In the genomic region with DNA sequence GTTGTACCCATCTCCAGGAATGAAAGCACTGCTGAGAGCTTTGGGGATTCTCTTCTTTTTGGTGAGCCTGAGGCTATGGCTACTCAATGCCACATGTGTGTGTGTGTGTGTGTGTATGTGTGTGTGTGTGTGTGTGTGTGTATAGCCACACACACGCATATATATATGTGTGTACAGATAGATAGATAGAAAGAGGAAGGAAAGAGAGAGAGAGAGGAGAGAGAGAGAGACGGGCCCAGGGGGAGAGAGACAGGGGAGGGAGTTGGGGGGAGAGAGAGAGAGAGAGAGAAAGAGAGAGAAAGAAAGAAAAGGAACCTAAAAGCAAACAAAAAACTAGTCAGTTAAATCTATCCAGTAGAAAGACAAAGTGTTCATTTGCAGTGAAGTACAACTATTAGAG, we compare ENCODE assay signal across 31 cellular contexts. TPM values are rescaled to one million over a fixed set of nuclear protein-coding genes. Genes with fewer than 3 reads are reported as not detected.
"Had no signal": no experiment of that assay in that cellular context is flagged by ENCODE, and none has a peak within 500 bp of the region (broad histone marks: within the 10 kb centered on the region; RNA-seq: fewer than 3 reads in every experiment).

No MANE protein-coding gene starts in this region.

- H3K4me1 ChIP-seq: Peyer's patch had no signal

- DNase-seq: activated CD4-positive, alpha-beta memory T cell treated with anti-CD3 and anti-CD28 coated beads, Interleukin-2, amount 10 ng/mL, durations not matched to agents 7 days and 5 days; activated CD4-positive, alpha-beta T cell treated with anti-CD3 and anti-CD28 coated beads for 36 hours; activated CD4-positive, alpha-beta T cell treated with anti-CD3 and anti-CD28 coated beads, Interleukin-2, amount 50 U/mL, for 1 hour; activated CD4-positive, CD25-positive, alpha-beta regulatory T cell; activated gamma-delta T cell; activated naive CD4-positive, alpha-beta T cell treated with anti-CD3 and anti-CD28 coated beads for 36 hours; activated T-cell treated with anti-CD3 and anti-CD28 coated beads for 4 hours; activated T-cell treated with anti-CD3 and anti-CD28 coated beads, Interleukin-2, amount 50 U/mL, for 48 hours; amygdala; brain microvascular endothelial cell; cerebellar nuclear complex; MG63; NCI-H1105; NCI-H1436; NCI-H1694 treated with DMSO at 0.1 percent for 48 hours; NCI-H2029 treated with DMSO at 0.1 percent for 48 hours; NCI-H345; NCI-H510A; NCI-H526 treated with DMSO at 0.1 percent for 48 hours; NK-92 treated with Interleukin-12 subunit alpha and Interleukin-12 subunit beta, amount 100 ng/mL, for 24 hours; SHP77; T-helper 17 cell; T-helper 9 cell had no signal

- H3K27me3 ChIP-seq: brain microvascular endothelial cell, MG63, Peyer's patch, SJSA1 had no signal

- H3K9me3 ChIP-seq: MG63, Peyer's patch, SJSA1 had no signal

- ATAC-seq: activated CD4-positive, alpha-beta T cell treated with anti-CD3 and anti-CD28 coated beads for 36 hours; activated T-helper 17 cell treated with anti-CD3 and anti-CD28 coated beads, Interleukin-2, amount 50 U/mL, for 72 hours; SK-N-SH treated with all-trans-retinoic acid at 6 μM for 48 hours; T-helper 17 cell had no signal

- H3K27ac ChIP-seq: brain microvascular endothelial cell, Peyer's patch, RWPE1, SJSA1 had no signal

- H3K36me3 ChIP-seq: brain microvascular endothelial cell, MG63, Peyer's patch, SJSA1 had no signal

- H3K4me3 ChIP-seq: MG63, Peyer's patch, SJSA1 had no signal

- FAIRE-seq: astrocyte, TTC549 had no signal

RNA-seq across cellular contexts. Expression of a gene that starts 8.3 kb away (rescaled TPM):
- total RNA-seq: activated CD4-positive, alpha-beta memory T cell treated with anti-CD3 and anti-CD28 coated beads, Interleukin-2, amount 10 ng/mL, durations not matched to agents 7 days and 5 days; activated CD4-positive, alpha-beta T cell treated with anti-CD3 and anti-CD28 coated beads for 36 hours; activated CD8-positive, alpha-beta memory T cell treated with anti-CD3 and anti-CD28 coated beads for 36 hours; activated naive CD4-positive, alpha-beta T cell treated with anti-CD3 and anti-CD28 coated beads for 36 hours; activated T-helper 17 cell treated with anti-CD3 and anti-CD28 coated beads, Interleukin-2, amount 50 U/mL, for 72 hours; Peyer's patch; SJSA1; T-helper 17 cell had no signal

RNA-seq across cellular contexts. Expression of a gene that starts 28.9 kb away (rescaled TPM):
- total RNA-seq: activated CD4-positive, alpha-beta memory T cell treated with anti-CD3 and anti-CD28 coated beads, Interleukin-2, amount 10 ng/mL, durations not matched to agents 7 days and 5 days; activated CD4-positive, alpha-beta T cell treated with anti-CD3 and anti-CD28 coated beads for 36 hours; activated CD8-positive, alpha-beta memory T cell treated with anti-CD3 and anti-CD28 coated beads for 36 hours; activated naive CD4-positive, alpha-beta T cell treated with anti-CD3 and anti-CD28 coated beads for 36 hours; activated T-helper 17 cell treated with anti-CD3 and anti-CD28 coated beads, Interleukin-2, amount 50 U/mL, for 72 hours; astrocyte; T-helper 17 cell had no signal
